ENCODE assay signal across 27 cellular contexts in genomic region chr14:54813081-54813480, GRCh38.
"Had no signal": no experiment of that assay in that cellular context is flagged by ENCODE, and none has a peak within 500 bp of the region (broad histone marks: within the 10 kb centered on the region; RNA-seq: fewer than 3 reads in every experiment).

No MANE protein-coding gene starts in this region.

- H3K9me3 Mint-ChIP-seq: activated CD4-positive, alpha-beta T cell treated with anti-CD3 and anti-CD28 coated beads, Interleukin-2, amount 10 ng/mL, durations not matched to agents 24 days and 14 days; activated CD8-positive, alpha-beta T cell treated with anti-CD3 and anti-CD28 coated beads for 36 hours; activated naive CD4-positive, alpha-beta T cell treated with anti-CD3 and anti-CD28 coated beads, Interleukin-2, amount 50 U/mL, for 24 hours; activated naive CD8-positive, alpha-beta T cell treated with anti-CD3 and anti-CD28 coated beads, Interleukin-2, amount 10 ng/mL, durations not matched to agents 7 days and 5 days; activated T-cell treated with anti-CD3 and anti-CD28 coated beads, Interleukin-2, amount 50 U/mL, for 24 hours; activated T-helper 2 cell treated with anti-CD3 and anti-CD28 coated beads, Interferon-gamma antibody, Interleukin-2, Interleukin-4, amounts not matched to agents 10 μg/mL and 5 μg/mL and 100 μg/mL, durations not matched to agents 14 hours and 24 hours and 36 hours had no signal

- H3K4me1 ChIP-seq: SJCRH30 had no signal

- H3K4me3 ChIP-seq: cardiac muscle cell, SJCRH30, SK-N-MC had no signal

- H3K27ac Mint-ChIP-seq: activated CD4-positive, alpha-beta T cell treated with anti-CD3 and anti-CD28 coated beads, Interleukin-2, amount 10 ng/mL, durations not matched to agents 24 days and 14 days; activated CD8-positive, alpha-beta T cell treated with anti-CD3 and anti-CD28 coated beads for 36 hours; activated naive CD4-positive, alpha-beta T cell treated with anti-CD3 and anti-CD28 coated beads, Interleukin-2, amount 50 U/mL, for 24 hours; activated naive CD8-positive, alpha-beta T cell treated with anti-CD3 and anti-CD28 coated beads, Interleukin-2, amount 10 ng/mL, durations not matched to agents 7 days and 5 days; activated T-cell treated with anti-CD3 and anti-CD28 coated beads, Interleukin-2, amount 50 U/mL, for 24 hours; activated T-helper 2 cell treated with anti-CD3 and anti-CD28 coated beads, Interferon-gamma antibody, Interleukin-2, Interleukin-4, amounts not matched to agents 10 μg/mL and 5 μg/mL and 100 μg/mL, durations not matched to agents 14 hours and 24 hours and 36 hours; brain had no signal

- H3K27me3 Mint-ChIP-seq: activated naive CD4-positive, alpha-beta T cell treated with anti-CD3 and anti-CD28 coated beads, Interleukin-2, amount 50 U/mL, for 24 hours; activated T-cell treated with anti-CD3 and anti-CD28 coated beads, Interleukin-2, amount 50 U/mL, for 24 hours had no signal

- DNase-seq: activated CD4-positive, alpha-beta T cell treated with anti-CD3 and anti-CD28 coated beads, Interleukin-2, amount 10 ng/mL, durations not matched to agents 24 days and 14 days; activated CD4-positive, alpha-beta T cell treated with anti-CD3 and anti-CD28 coated beads, Interleukin-2, amount 50 U/mL, for 4 hours; activated CD8-positive, alpha-beta T cell treated with anti-CD3 and anti-CD28 coated beads for 36 hours; activated gamma-delta T cell; activated naive CD4-positive, alpha-beta T cell treated with Interleukin-2 at 50 U/mL for 16 hours; activated naive CD8-positive, alpha-beta T cell treated with anti-CD3 and anti-CD28 coated beads, Interleukin-2, amount 10 ng/mL, durations not matched to agents 7 days and 5 days; activated T-cell treated with anti-CD3 and anti-CD28 coated beads, Interleukin-2, amount 50 U/mL, for 24 hours; NCI-H1092 treated with DMSO at 0.1 percent for 48 hours; NCI-H1417; NCI-H146; NCI-H187; NCI-H2029 treated with DMSO at 0.1 percent for 48 hours; NCI-H2107; NCI-H2171; NCI-H510A; NCI-H526; NCI-H82; SHP77; SJCRH30; T1000 had no signal

- H3K4me3 Mint-ChIP-seq: activated CD4-positive, alpha-beta T cell treated with anti-CD3 and anti-CD28 coated beads, Interleukin-2, amount 10 ng/mL, durations not matched to agents 24 days and 14 days; activated CD8-positive, alpha-beta T cell treated with anti-CD3 and anti-CD28 coated beads for 36 hours; activated naive CD4-positive, alpha-beta T cell treated with anti-CD3 and anti-CD28 coated beads, Interleukin-2, amount 50 U/mL, for 24 hours; activated naive CD8-positive, alpha-beta T cell treated with anti-CD3 and anti-CD28 coated beads, Interleukin-2, amount 10 ng/mL, durations not matched to agents 7 days and 5 days; activated T-cell treated with anti-CD3 and anti-CD28 coated beads, Interleukin-2, amount 50 U/mL, for 24 hours; brain had no signal

- H3K4me1 Mint-ChIP-seq: activated CD4-positive, alpha-beta T cell treated with anti-CD3 and anti-CD28 coated beads, Interleukin-2, amount 10 ng/mL, durations not matched to agents 24 days and 14 days; activated naive CD4-positive, alpha-beta T cell treated with anti-CD3 and anti-CD28 coated beads, Interleukin-2, amount 50 U/mL, for 24 hours; activated naive CD8-positive, alpha-beta T cell treated with anti-CD3 and anti-CD28 coated beads, Interleukin-2, amount 10 ng/mL, durations not matched to agents 7 days and 5 days had no signal

- H3K27me3 ChIP-seq: cardiac muscle cell, SJCRH30 had no signal

- ATAC-seq: activated CD8-positive, alpha-beta T cell treated with anti-CD3 and anti-CD28 coated beads for 36 hours; Panc1 had no signal

- H3K27ac ChIP-seq: cardiac muscle cell, KMS-11, SJCRH30, SK-N-MC had no signal
